8 cellular contexts compared by ENCODE assay signal in the genomic region with DNA sequence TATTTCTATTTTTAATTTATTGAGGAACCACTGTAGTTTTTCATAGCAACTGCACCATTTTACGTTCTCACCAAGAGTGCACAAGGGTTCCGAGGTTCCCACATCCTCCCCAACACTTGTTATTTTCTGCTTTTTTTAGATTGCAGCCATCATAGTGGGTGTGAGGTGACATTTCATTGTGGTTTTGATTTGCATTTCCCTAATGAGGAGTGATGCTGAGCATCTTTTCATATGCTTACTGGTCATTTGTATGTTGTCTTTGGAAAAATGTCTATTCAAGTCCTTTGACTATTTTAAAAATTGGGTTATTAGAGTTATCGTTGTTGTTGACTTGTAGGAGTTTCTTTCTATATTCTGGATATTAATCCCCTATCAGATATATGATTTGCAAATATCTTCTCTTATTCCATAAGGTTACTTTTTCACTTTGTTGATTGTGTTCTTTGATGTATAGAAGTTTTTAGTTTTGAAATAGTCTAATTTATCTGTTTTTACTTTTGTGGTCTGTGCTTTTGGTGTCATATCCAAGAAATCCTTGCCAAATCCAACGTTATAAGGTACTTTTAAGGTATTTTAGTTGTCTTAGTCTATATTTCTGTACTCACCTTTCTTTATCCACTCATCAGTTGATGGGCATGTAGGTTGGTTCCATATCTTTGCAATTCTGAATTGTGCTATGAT. TPM values are rescaled to one million over a fixed set of nuclear protein-coding genes. Genes with fewer than 3 reads are reported as not detected.
DNase-seq lines count a peak whose midpoint lies in the region; ATAC-seq and TF ChIP-seq lines count a peak whose summit lies in the region.

No MANE protein-coding gene starts in this region.

- no peaks in the 10 kb centered on the region for H3K27me3 ChIP-seq in neural progenitor cell

- H3K4me1 ChIP-seq in neural progenitor cell = peaks cover 5% of the 10 kb centered on the region

- CTCF ChIA-PET in activated CD4-positive, alpha-beta memory T cell treated with anti-CD3 and anti-CD28 coated beads for 36 hours (lab: Charles Lee) = interaction anchor here (1.5 kb wide), 1 partner anchor 15 kb away, joined by 10 read pairs; no protein-coding TSS in a partner anchor

- H3K27me3 Mint-ChIP-seq in activated CD4-positive, alpha-beta memory T cell treated with anti-CD3 and anti-CD28 coated beads for 36 hours = peaks cover 2% of the 10 kb centered on the region
- H3K27me3 Mint-ChIP-seq in stimulated activated naive CD8-positive, alpha-beta T cell treated with anti-CD3 and anti-CD28 coated beads, Interleukin-15, Interleukin-2, amounts not matched to agents 100 ng/mL and 50 ng/mL, for 24 hours = no peaks in the 10 kb centered on the region
- peaks cover 6% of the 10 kb centered on the region for H3K27me3 Mint-ChIP-seq in neural progenitor cell (ENCODE audit: insufficient read depth, low read depth)

- H3K79me2 ChIP-seq in neural progenitor cell (ENCODE audit: low read depth) = no peaks in the 10 kb centered on the region

- H3K4me3 ChIP-seq in fibroblast of mammary gland (ENCODE audit: control insufficient read depth, low read depth, low read length) (no peak overlapping the region), neural progenitor cell (no peak overlapping the region)

- POLR2A ChIA-PET in activated CD4-positive, alpha-beta memory T cell treated with anti-CD3 and anti-CD28 coated beads for 36 hours (lab: Charles Lee) = interaction anchor here (1.0 to 1.5 kb wide), 4 partner anchors 8 to 74 kb away, joined by 3 to 14 read pairs (median 4); partner anchors contain the start of genes MALAT1 and NEAT1

- no peak overlapping the region for H3K4me2 ChIP-seq in neural progenitor cell

- H3K27ac Mint-ChIP-seq in activated CD4-positive, alpha-beta memory T cell treated with anti-CD3 and anti-CD28 coated beads for 36 hours = peak overlapping the region; percentile 78
- H3K27ac Mint-ChIP-seq in stimulated activated naive CD8-positive, alpha-beta T cell treated with anti-CD3 and anti-CD28 coated beads, Interleukin-15, Interleukin-2, amounts not matched to agents 100 ng/mL and 50 ng/mL, for 24 hours = peak overlapping the region; percentile 80
- H3K27ac Mint-ChIP-seq in neural progenitor cell = no peak overlapping the region

- H3K4me1 Mint-ChIP-seq in activated CD4-positive, alpha-beta memory T cell treated with anti-CD3 and anti-CD28 coated beads for 36 hours (ENCODE audit: low read depth) = peaks cover 89% of the 10 kb centered on the region
- H3K4me1 Mint-ChIP-seq in stimulated activated naive CD8-positive, alpha-beta T cell treated with anti-CD3 and anti-CD28 coated beads, Interleukin-15, Interleukin-2, amounts not matched to agents 100 ng/mL and 50 ng/mL, for 24 hours (ENCODE audit: low read depth) = peaks cover 96% of the 10 kb centered on the region
- H3K4me1 Mint-ChIP-seq in neural progenitor cell = peaks cover 34% of the 10 kb centered on the region

- no peak overlapping the region for H2AFZ ChIP-seq in neural progenitor cell (replicated peaks)

- peaks cover 2% of the 10 kb centered on the region for H4K20me1 ChIP-seq in neural progenitor cell (ENCODE audit: low read depth)

- H3K36me3 ChIP-seq in neural progenitor cell = no peaks in the 10 kb centered on the region

- TF ChIP-seq CTCF in fibroblast of mammary gland (conservative IDR thresholded peaks at IDR 0.05; ENCODE audit: control insufficient read depth, insufficient read depth, low read depth, low read length) (no peak), neural progenitor cell (IDR thresholded peaks at IDR 0.05) (no peak)

- intact Hi-C loops in activated CD4-positive, alpha-beta memory T cell treated with anti-CD3 and anti-CD28 coated beads for 36 hours (cut with micrococcal nuclease) = loop anchor here (1.0 to 2.0 kb wide), 2 partner anchors 8 to 15 kb away; no protein-coding TSS in a partner anchor

- H3K9me3 ChIP-seq in neural progenitor cell (ENCODE audit: low read depth) = no peaks in the 10 kb centered on the region

- peak; percentile 21 for DNase-seq in HCEC 1CT
- peak; percentile 46 for DNase-seq in activated CD4-positive, alpha-beta memory T cell treated with anti-CD3 and anti-CD28 coated beads for 36 hours
- DNase-seq in fibroblast of mammary gland (ENCODE audit: low read depth) = peak; percentile 59
- no peak for DNase-seq in NCI-H2029 treated with DMSO at 0.1 percent for 48 hours (lab: John Stamatoyannopoulos, UW)
- DNase-seq in stimulated activated CD4-positive, alpha-beta T cell treated with anti-CD3 and anti-CD28 coated beads, Interleukin-4, amount 100 ng/mL, for 24 hours = no peak
- DNase-seq in neural progenitor cell (ENCODE audit: low spot score) = no peak

- peaks cover 75% of the 10 kb centered on the region for H3K36me3 Mint-ChIP-seq in activated CD4-positive, alpha-beta memory T cell treated with anti-CD3 and anti-CD28 coated beads for 36 hours
- peaks cover 59% of the 10 kb centered on the region for H3K36me3 Mint-ChIP-seq in stimulated activated naive CD8-positive, alpha-beta T cell treated with anti-CD3 and anti-CD28 coated beads, Interleukin-15, Interleukin-2, amounts not matched to agents 100 ng/mL and 50 ng/mL, for 24 hours (ENCODE audit: low read depth)
- peaks cover 3% of the 10 kb centered on the region for H3K36me3 Mint-ChIP-seq in neural progenitor cell

- H3K27ac ChIP-seq in neural progenitor cell = no peak overlapping the region

- no peaks in the 10 kb centered on the region for H3K9me3 Mint-ChIP-seq in activated CD4-positive, alpha-beta memory T cell treated with anti-CD3 and anti-CD28 coated beads for 36 hours
- no peaks in the 10 kb centered on the region for H3K9me3 Mint-ChIP-seq in stimulated activated naive CD8-positive, alpha-beta T cell treated with anti-CD3 and anti-CD28 coated beads, Interleukin-15, Interleukin-2, amounts not matched to agents 100 ng/mL and 50 ng/mL, for 24 hours
- H3K9me3 Mint-ChIP-seq in neural progenitor cell = no peaks in the 10 kb centered on the region

- H3K9ac ChIP-seq in neural progenitor cell = no peak overlapping the region

- ATAC-seq in HG03108 (IDR thresholded peaks at IDR 0.05; ENCODE audit: unreplicated experiment) = no peak

- peak overlapping the region; percentile 62 for H3K4me3 Mint-ChIP-seq in activated CD4-positive, alpha-beta memory T cell treated with anti-CD3 and anti-CD28 coated beads for 36 hours
- peak overlapping the region; percentile 64 for H3K4me3 Mint-ChIP-seq in stimulated activated naive CD8-positive, alpha-beta T cell treated with anti-CD3 and anti-CD28 coated beads, Interleukin-15, Interleukin-2, amounts not matched to agents 100 ng/mL and 50 ng/mL, for 24 hours
- H3K4me3 Mint-ChIP-seq in neural progenitor cell = no peak overlapping the region

- peaks cover 3% of the 10 kb centered on the region for H3F3A ChIP-seq in neural progenitor cell (ENCODE audit: low read depth)

RNA-seq across cellular contexts. Expression of gene NEAT1, which starts 9.0 kb away (rescaled TPM):
- total RNA-seq in activated CD4-positive, alpha-beta memory T cell treated with anti-CD3 and anti-CD28 coated beads for 36 hours = 100 to 1,000 TPM; 593 to 683 TPM
- total RNA-seq in neural progenitor cell (ENCODE audit: low replicate concordance) = 2.8 and 4.0 TPM in 2 replicates

RNA-seq across cellular contexts. Expression of gene FRMD8, which starts 45.2 kb away (rescaled TPM):
- 10 to 100 TPM; 34.7 to 37.9 TPM for total RNA-seq in activated CD4-positive, alpha-beta memory T cell treated with anti-CD3 and anti-CD28 coated beads for 36 hours
- total RNA-seq in neural progenitor cell (ENCODE audit: low replicate concordance) = 5.8 and 28.3 TPM in 2 replicates

RNA-seq across cellular contexts. Expression of gene SLC25A45, which starts 49.1 kb away (rescaled TPM):
- 10 to 100 TPM; 14.4 to 16.1 TPM for total RNA-seq in activated CD4-positive, alpha-beta memory T cell treated with anti-CD3 and anti-CD28 coated beads for 36 hours
- 0.47 and 1.2 TPM in 2 replicates for total RNA-seq in neural progenitor cell (ENCODE audit: low replicate concordance)

Comparison
In these comparisons a context has a peak if more than half of its experiments do, and no peak if none do; other contexts are left out.
1. DNase-seq: peak in HCEC 1CT (single experiment), activated CD4-positive, alpha-beta memory T cell treated with anti-CD3 and anti-CD28 coated beads for 36 hours (single experiment) and fibroblast of mammary gland (single experiment); none in NCI-H2029 treated with DMSO at 0.1 percent for 48 hours (single experiment), stimulated activated CD4-positive, alpha-beta T cell treated with anti-CD3 and anti-CD28 coated beads, Interleukin-4, amount 100 ng/mL, for 24 hours (single experiment) and neural progenitor cell (single experiment).
2. RNA of gene NEAT1, which starts 9.0 kb away (total RNA-seq): 593 to 683 TPM in activated CD4-positive, alpha-beta memory T cell treated with anti-CD3 and anti-CD28 coated beads for 36 hours; 2.8 to 4.0 TPM in neural progenitor cell; every median in the first group is over 100 times any median in the second.